8 cellular contexts compared by ENCODE assay signal in the genomic region with DNA sequence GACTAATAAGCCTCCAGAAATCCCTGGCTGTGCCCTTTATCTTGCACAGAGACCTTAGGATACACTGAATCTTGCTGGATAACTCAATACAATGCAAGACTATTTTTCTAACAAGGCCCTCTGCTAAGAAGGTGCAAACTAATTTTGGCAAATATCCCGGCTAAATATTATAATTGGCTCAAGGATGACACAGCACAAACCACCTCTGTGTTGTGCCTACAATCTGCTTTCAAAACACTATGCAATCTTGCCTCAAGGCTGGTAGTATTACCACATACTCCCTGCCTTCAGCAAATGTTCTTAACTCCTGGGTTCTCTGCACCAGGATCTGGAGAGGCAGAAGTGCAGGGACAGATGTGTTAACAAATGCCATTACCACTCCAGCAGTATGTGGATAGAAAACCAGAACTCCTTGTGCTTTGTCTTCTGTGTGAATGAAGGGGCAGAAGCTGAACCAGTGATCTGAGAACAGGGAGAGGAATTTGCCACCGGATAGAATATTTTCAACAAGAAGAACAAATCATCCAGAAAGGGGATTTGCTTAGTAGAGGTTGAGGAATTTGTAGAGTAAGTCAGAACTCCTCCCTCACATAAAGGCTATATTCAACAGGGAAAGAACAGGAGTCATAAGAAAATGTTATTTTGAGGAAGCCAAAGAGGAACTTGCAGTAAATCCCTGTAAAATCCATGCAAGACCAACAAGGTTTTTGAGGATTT.
DNase-seq lines count a peak whose midpoint lies in the region; ATAC-seq and TF ChIP-seq lines count a peak whose summit lies in the region.

No MANE protein-coding gene starts in this region.

- POLR2A ChIA-PET in SK-N-SH (lab: Yijun Ruan, JAX): no interaction called here

- H3K4me3 ChIP-seq in gastrocnemius medialis (no peak overlapping the region), SK-N-SH (ENCODE audit: low read depth in 2 of 2, low read length in 1 of 2) (no peak overlapping the region)

- no peak overlapping the region for H2AFZ ChIP-seq in SK-N-SH (ENCODE audit: low read depth)

- H3K4me2 ChIP-seq in SK-N-SH: no peak overlapping the region

- H3K27me3 ChIP-seq in gastrocnemius medialis: no peaks in the 10 kb centered on the region
- no peaks in the 10 kb centered on the region for H3K27me3 ChIP-seq in SK-N-SH (ENCODE audit: insufficient read depth)

- CTCF ChIA-PET in SK-N-SH (lab: Yijun Ruan, JAX): interaction anchor here (1.4 to 5.2 kb wide), 3 partner anchors 9 to 260 kb away, joined by 3 to 93 read pairs (median 4); no protein-coding TSS in a partner anchor

- no peaks in the 10 kb centered on the region for H3K9me2 ChIP-seq in SK-N-SH

- no peaks in the 10 kb centered on the region for H4K20me1 ChIP-seq in SK-N-SH (ENCODE audit: insufficient read depth)

- H3K9me3 ChIP-seq in gastrocnemius medialis: no peaks in the 10 kb centered on the region
- no peaks in the 10 kb centered on the region for H3K9me3 ChIP-seq in SK-N-SH

- H3K36me3 ChIP-seq in gastrocnemius medialis: no peaks in the 10 kb centered on the region
- peaks cover 35 to 53% of the 10 kb centered on the region in 2 experiments for H3K36me3 ChIP-seq in SK-N-SH (replicated peaks in 1 of 2; ENCODE audit: control insufficient read depth in 1 of 2, insufficient read depth in 2 of 2, low read length in 1 of 2)

- in situ Hi-C loops in gastrocnemius medialis (cut with MboI; ENCODE audit: low sequenced_read_pairs in 4 of 4): loop anchor here in 2 of 4 donors (5.0 to 25.0 kb wide), 4 partner anchors 96 to 258 kb away; a partner anchor contains a TSS

- no peak for TF ChIP-seq EP300 in SK-N-SH (IDR thresholded peaks at IDR 0.05; ENCODE audit: borderline replicate concordance in 1 of 2, low read depth in 1 of 2, low read length in 1 of 2)

- H3K9ac ChIP-seq in SK-N-SH: no peak overlapping the region

- H3K27ac ChIP-seq in gastrocnemius medialis: peak overlapping the region; percentile 77 to 95 (median 92)
- peak overlapping the region in 1 of 2 experiments; percentile 25; a peak in 2 of 4 replicates for H3K27ac ChIP-seq in SK-N-SH (ENCODE audit: low read depth in 2 of 2, low read length in 1 of 2)

- no peak for TF ChIP-seq POLR2A in gastrocnemius medialis (IDR thresholded peaks at IDR 0.05)

- H3K79me2 ChIP-seq in SK-N-SH (ENCODE audit: insufficient read depth): no peaks in the 10 kb centered on the region

- H3F3A ChIP-seq in SK-N-SH (replicated peaks; ENCODE audit: insufficient read depth): peaks cover 7% of the 10 kb centered on the region

- intact Hi-C loops in gastrocnemius medialis (cut with DNase I; ENCODE audit: low total_unique reads): no loop called here

- peak; percentile 84 to 88 for ATAC-seq in gastrocnemius medialis

- 40% methylated on average over 2 of the region's 2 CpGs for WGBS in SK-N-SH (ENCODE audit: low lambda C conversion rate)

- DNase-seq in GM04504 (ENCODE audit: low read depth) (peak; percentile 45), SKM-1 treated with dmso at 0.1 percent for 144 hours (lab: John Stamatoyannopoulos, UW; ENCODE audit: unreplicated experiment) (peak; percentile 52), glomerular visceral epithelial cell (ENCODE audit: extremely low spot score) (peak; percentile 9), gastrocnemius medialis (peak in 1 of 2 donors; percentile 49), DMS153 treated with DMSO at 0.1 percent for 48 hours (lab: John Stamatoyannopoulos, UW; ENCODE audit: unreplicated experiment) (no peak), DMS79 treated with DMSO at 0.1 percent for 48 hours (lab: John Stamatoyannopoulos, UW) (no peak), SK-N-SH (no peak), retina (no peak)

- no peak for TF ChIP-seq CTCF in gastrocnemius medialis (IDR thresholded peaks at IDR 0.05 in 4 of 5, conservative IDR thresholded peaks at IDR 0.05 in 1 of 5)
- TF ChIP-seq CTCF in SK-N-SH (IDR thresholded peaks at IDR 0.05): no peak

- H3K4me1 ChIP-seq in gastrocnemius medialis (peaks cover 60 to 73% of the 10 kb centered on the region in 2 donors), SK-N-SH (ENCODE audit: control insufficient read depth in 1 of 2, insufficient read depth in 2 of 2, low read depth in 1 of 2, low read length in 1 of 2) (peaks cover 3 to 9% of the 10 kb centered on the region in 2 experiments; a peak in 2 of 4 replicates)

- no peak for TF ChIP-seq RAD21 in SK-N-SH (IDR thresholded peaks at IDR 0.05; ENCODE audit: low read length)

TF ChIP-seq in SK-N-SH, 30 proteins besides CTCF, POLR2A, EP300 and RAD21 (continues in another document):
- TF ChIP-seq MXI1 (IDR thresholded peaks at IDR 0.05; ENCODE audit: low read depth, low read length) (no peak), JUND (IDR thresholded peaks at IDR 0.05) (no peak), SIN3A (IDR thresholded peaks at IDR 0.05; ENCODE audit: borderline replicate concordance, low read depth, low read length) (no peak), MEF2A (IDR thresholded peaks at IDR 0.05; ENCODE audit: borderline replicate concordance, low read depth) (no peak), YY1 (IDR thresholded peaks at IDR 0.05; ENCODE audit: low read depth) (no peak), CHD2 (IDR thresholded peaks at IDR 0.05; ENCODE audit: low read length, partially characterized antibody) (no peak), GATA2 (CRISPR knock-in tag; IDR thresholded peaks at IDR 0.05) (no peak), GABPA (IDR thresholded peaks at IDR 0.05; ENCODE audit: low read depth) (no peak), FOXM1 (IDR thresholded peaks at IDR 0.05; ENCODE audit: low read depth) (no peak), SMC3 (IDR thresholded peaks at IDR 0.05; ENCODE audit: low read depth, low read length) (no peak), POLR2AphosphoS5 (IDR thresholded peaks at IDR 0.05; ENCODE audit: low read depth, low read length) (no peak)
- TF ChIP-seq, protein P1, sequence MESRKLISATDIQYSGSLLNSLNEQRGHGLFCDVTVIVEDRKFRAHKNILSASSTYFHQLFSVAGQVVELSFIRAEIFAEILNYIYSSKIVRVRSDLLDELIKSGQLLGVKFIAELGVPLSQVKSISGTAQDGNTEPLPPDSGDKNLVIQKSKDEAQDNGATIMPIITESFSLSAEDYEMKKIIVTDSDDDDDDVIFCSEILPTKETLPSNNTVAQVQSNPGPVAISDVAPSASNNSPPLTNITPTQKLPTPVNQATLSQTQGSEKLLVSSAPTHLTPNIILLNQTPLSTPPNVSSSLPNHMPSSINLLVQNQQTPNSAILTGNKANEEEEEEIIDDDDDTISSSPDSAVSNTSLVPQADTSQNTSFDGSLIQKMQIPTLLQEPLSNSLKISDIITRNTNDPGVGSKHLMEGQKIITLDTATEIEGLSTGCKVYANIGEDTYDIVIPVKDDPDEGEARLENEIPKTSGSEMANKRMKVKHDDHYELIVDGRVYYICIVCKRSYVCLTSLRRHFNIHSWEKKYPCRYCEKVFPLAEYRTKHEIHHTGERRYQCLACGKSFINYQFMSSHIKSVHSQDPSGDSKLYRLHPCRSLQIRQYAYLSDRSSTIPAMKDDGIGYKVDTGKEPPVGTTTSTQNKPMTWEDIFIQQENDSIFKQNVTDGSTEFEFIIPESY (IDR thresholded peaks at IDR 0.05; ENCODE audit: borderline replicate concordance, low read depth): no peak
- TF ChIP-seq, protein P2, sequence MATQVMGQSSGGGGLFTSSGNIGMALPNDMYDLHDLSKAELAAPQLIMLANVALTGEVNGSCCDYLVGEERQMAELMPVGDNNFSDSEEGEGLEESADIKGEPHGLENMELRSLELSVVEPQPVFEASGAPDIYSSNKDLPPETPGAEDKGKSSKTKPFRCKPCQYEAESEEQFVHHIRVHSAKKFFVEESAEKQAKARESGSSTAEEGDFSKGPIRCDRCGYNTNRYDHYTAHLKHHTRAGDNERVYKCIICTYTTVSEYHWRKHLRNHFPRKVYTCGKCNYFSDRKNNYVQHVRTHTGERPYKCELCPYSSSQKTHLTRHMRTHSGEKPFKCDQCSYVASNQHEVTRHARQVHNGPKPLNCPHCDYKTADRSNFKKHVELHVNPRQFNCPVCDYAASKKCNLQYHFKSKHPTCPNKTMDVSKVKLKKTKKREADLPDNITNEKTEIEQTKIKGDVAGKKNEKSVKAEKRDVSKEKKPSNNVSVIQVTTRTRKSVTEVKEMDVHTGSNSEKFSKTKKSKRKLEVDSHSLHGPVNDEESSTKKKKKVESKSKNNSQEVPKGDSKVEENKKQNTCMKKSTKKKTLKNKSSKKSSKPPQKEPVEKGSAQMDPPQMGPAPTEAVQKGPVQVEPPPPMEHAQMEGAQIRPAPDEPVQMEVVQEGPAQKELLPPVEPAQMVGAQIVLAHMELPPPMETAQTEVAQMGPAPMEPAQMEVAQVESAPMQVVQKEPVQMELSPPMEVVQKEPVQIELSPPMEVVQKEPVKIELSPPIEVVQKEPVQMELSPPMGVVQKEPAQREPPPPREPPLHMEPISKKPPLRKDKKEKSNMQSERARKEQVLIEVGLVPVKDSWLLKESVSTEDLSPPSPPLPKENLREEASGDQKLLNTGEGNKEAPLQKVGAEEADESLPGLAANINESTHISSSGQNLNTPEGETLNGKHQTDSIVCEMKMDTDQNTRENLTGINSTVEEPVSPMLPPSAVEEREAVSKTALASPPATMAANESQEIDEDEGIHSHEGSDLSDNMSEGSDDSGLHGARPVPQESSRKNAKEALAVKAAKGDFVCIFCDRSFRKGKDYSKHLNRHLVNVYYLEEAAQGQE (IDR thresholded peaks at IDR 0.05; ENCODE audit: low read depth, low read length): no peak
- TF ChIP-seq, protein P3, sequence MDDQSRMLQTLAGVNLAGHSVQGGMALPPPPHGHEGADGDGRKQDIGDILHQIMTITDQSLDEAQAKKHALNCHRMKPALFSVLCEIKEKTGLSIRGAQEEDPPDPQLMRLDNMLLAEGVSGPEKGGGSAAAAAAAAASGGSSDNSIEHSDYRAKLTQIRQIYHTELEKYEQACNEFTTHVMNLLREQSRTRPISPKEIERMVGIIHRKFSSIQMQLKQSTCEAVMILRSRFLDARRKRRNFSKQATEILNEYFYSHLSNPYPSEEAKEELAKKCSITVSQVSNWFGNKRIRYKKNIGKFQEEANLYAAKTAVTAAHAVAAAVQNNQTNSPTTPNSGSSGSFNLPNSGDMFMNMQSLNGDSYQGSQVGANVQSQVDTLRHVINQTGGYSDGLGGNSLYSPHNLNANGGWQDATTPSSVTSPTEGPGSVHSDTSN (IDR thresholded peaks at IDR 0.05): no peak
- TF ChIP-seq, protein P4, sequence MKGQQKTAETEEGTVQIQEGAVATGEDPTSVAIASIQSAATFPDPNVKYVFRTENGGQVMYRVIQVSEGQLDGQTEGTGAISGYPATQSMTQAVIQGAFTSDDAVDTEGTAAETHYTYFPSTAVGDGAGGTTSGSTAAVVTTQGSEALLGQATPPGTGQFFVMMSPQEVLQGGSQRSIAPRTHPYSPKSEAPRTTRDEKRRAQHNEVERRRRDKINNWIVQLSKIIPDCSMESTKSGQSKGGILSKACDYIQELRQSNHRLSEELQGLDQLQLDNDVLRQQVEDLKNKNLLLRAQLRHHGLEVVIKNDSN (IDR thresholded peaks at IDR 0.05; ENCODE audit: borderline replicate concordance, low read depth): no peak

Comparison
In these comparisons a context has a peak if more than half of its experiments do, and no peak if none do; other contexts are left out.
1. DNase-seq: peak in GM04504 (single experiment), SKM-1 treated with dmso at 0.1 percent for 144 hours (single experiment) and glomerular visceral epithelial cell (single experiment); none in DMS153 treated with DMSO at 0.1 percent for 48 hours (single experiment), DMS79 treated with DMSO at 0.1 percent for 48 hours (single experiment), SK-N-SH (single experiment) and retina (single experiment).